Comparison of ENCODE assay signal across 11 cellular contexts in the genomic region with DNA sequence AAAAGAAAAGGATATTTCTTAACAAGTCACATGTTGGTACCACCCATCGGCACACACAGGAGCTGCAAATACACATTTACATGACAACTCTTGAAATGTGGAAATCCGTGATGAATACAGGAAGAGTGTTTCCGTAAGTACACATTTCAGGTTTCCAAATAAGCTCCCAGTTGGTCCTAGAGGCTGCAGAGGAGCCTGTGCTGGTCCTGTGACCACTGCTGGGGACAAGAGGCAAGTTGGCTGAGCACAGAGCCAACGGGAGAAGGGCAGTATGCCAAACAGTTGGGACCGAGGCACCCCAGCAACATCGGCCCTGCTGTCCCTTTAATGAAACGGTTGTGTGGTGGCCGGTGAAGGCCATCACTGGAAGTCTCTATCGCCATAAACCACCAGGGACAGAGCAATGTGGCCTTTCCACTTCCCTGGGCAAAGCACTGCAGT. TPM values are rescaled to one million over a fixed set of nuclear protein-coding genes. Genes with fewer than 3 reads are reported as not detected.
DNase-seq lines count a peak whose midpoint lies in the region; ATAC-seq and TF ChIP-seq lines count a peak whose summit lies in the region.
"Had no signal": no experiment of that assay in that cellular context is flagged by ENCODE, and none has a peak within 500 bp of the region (broad histone marks: within the 10 kb centered on the region; RNA-seq: fewer than 3 reads in every experiment).

No MANE protein-coding gene starts in this region.

- intact Hi-C loops in cardiac septum (cut with DNase I) (no loop called here), lower lobe of right lung (cut with DNase I) (no loop called here)

- no peaks in the 10 kb centered on the region for H4K20me1 ChIP-seq in MM.1S (ENCODE audit: insufficient read depth, low read length)

- H3K79me2 ChIP-seq in MM.1S (ENCODE audit: low read length): no peaks in the 10 kb centered on the region

- H3K4me3 Mint-ChIP-seq in activated naive CD8-positive, alpha-beta T cell treated with anti-CD3 and anti-CD28 coated beads, Interleukin-2, amount 50 U/mL, for 24 hours: no peak overlapping the region

- no peak overlapping the region for H2AFZ ChIP-seq in MM.1S (ENCODE audit: low read length)

- H3K4me1 Mint-ChIP-seq in activated naive CD8-positive, alpha-beta T cell treated with anti-CD3 and anti-CD28 coated beads, Interleukin-2, amount 50 U/mL, for 24 hours: peaks cover 31% of the 10 kb centered on the region

- H3K4me2 ChIP-seq in MM.1S (ENCODE audit: low read depth, low read length): no peak overlapping the region
- H3K4me2 ChIP-seq: KMS-11 had no signal

- WGBS in upper lobe of left lung, 2 donors: 43 to 63% methylated on average over 8 to 9 of the region's 9 CpGs

- peak in 2 of 4 donors; percentile 56 to 80 for TF ChIP-seq EP300 in upper lobe of left lung (IDR thresholded peaks at IDR 0.05)

- H3K4me1 ChIP-seq in cardiac muscle cell (ENCODE audit: low read depth) (peaks cover 3% of the 10 kb centered on the region), lower lobe of right lung (peaks cover 51% of the 10 kb centered on the region), upper lobe of left lung (peaks cover 47 to 55% (median 48%) of the 10 kb centered on the region in 4 donors), SJCRH30 (peaks cover 2% of the 10 kb centered on the region), MM.1S (ENCODE audit: low read length) (no peaks in the 10 kb centered on the region)
- H3K4me1 ChIP-seq: BE2C had no signal

- peak overlapping the region; percentile 28 for H3K27ac ChIP-seq in cardiac muscle cell
- H3K27ac ChIP-seq in lower lobe of right lung: peak overlapping the region; percentile 74
- peak overlapping the region; percentile 83 to 86 (median 84) for H3K27ac ChIP-seq in upper lobe of left lung
- H3K27ac ChIP-seq in SJCRH30: no peak overlapping the region
- H3K27ac ChIP-seq in MM.1S (ENCODE audit: low read length): no peak overlapping the region
- H3K27ac ChIP-seq: KMS-11 had no signal

- H3K36me3 Mint-ChIP-seq in activated naive CD8-positive, alpha-beta T cell treated with anti-CD3 and anti-CD28 coated beads, Interleukin-2, amount 50 U/mL, for 24 hours (ENCODE audit: low read depth): peaks cover 2% of the 10 kb centered on the region

- H3K27me3 ChIP-seq in cardiac muscle cell: no peaks in the 10 kb centered on the region
- no peaks in the 10 kb centered on the region for H3K27me3 ChIP-seq in lower lobe of right lung (ENCODE audit: low read depth)
- H3K27me3 ChIP-seq in upper lobe of left lung: no peaks in the 10 kb centered on the region
- no peaks in the 10 kb centered on the region for H3K27me3 ChIP-seq in SJCRH30
- H3K27me3 ChIP-seq in MM.1S (replicated peaks; ENCODE audit: insufficient read depth, low read length): no peaks in the 10 kb centered on the region
- H3K27me3 ChIP-seq: BE2C had no signal

- no peak for TF ChIP-seq CTCF in cardiac muscle cell (IDR thresholded peaks at IDR 0.05; ENCODE audit: low read depth, low read length)
- TF ChIP-seq CTCF in lower lobe of right lung (IDR thresholded peaks at IDR 0.05): no peak
- TF ChIP-seq CTCF in upper lobe of left lung (IDR thresholded peaks at IDR 0.05): no peak
- TF ChIP-seq CTCF in MM.1S (IDR thresholded peaks at IDR 0.05; ENCODE audit: low read length): no peak

- H3K27me3 Mint-ChIP-seq in activated naive CD8-positive, alpha-beta T cell treated with anti-CD3 and anti-CD28 coated beads, Interleukin-2, amount 50 U/mL, for 24 hours: no peaks in the 10 kb centered on the region

- no peak for ATAC-seq in activated naive CD8-positive, alpha-beta T cell treated with anti-CD3 and anti-CD28 coated beads, Interleukin-2, amount 50 U/mL, for 24 hours
- ATAC-seq in lower lobe of right lung: peak; percentile 57 to 65
- ATAC-seq in upper lobe of left lung (ENCODE audit: low FRiP score in 2 of 2): peak; percentile 49 to 50

- DNase-seq in cardiac muscle cell (ENCODE audit: low read depth in 1 of 2, low spot score in 1 of 2): no peak
- no peak for DNase-seq in cardiac septum (ENCODE audit: low spot score)
- no peak for DNase-seq in activated naive CD8-positive, alpha-beta T cell treated with anti-CD3 and anti-CD28 coated beads, Interleukin-2, amount 50 U/mL, for 24 hours
- no peak for DNase-seq in lower lobe of right lung
- DNase-seq in upper lobe of left lung: peak in 1 of 2 donors; percentile 73
- no peak for DNase-seq in NCI-H774 (lab: John Stamatoyannopoulos, UW)
- no peak for DNase-seq in SJCRH30
- DNase-seq in MM.1S: no peak
- DNase-seq: BE2C, NCI-H2171 treated with DMSO at 0.1 percent for 48 hours had no signal

- no peak for TF ChIP-seq POLR2A in upper lobe of left lung (IDR thresholded peaks at IDR 0.05)

- H3K27ac Mint-ChIP-seq in activated naive CD8-positive, alpha-beta T cell treated with anti-CD3 and anti-CD28 coated beads, Interleukin-2, amount 50 U/mL, for 24 hours: peak overlapping the region; percentile 45

- H3K9ac ChIP-seq in MM.1S (ENCODE audit: low read length): no peak overlapping the region
- H3K9ac ChIP-seq: KMS-11 had no signal

- H3K9me3 Mint-ChIP-seq in activated naive CD8-positive, alpha-beta T cell treated with anti-CD3 and anti-CD28 coated beads, Interleukin-2, amount 50 U/mL, for 24 hours: no peaks in the 10 kb centered on the region

- H3K4me3 ChIP-seq in cardiac muscle cell (no peak overlapping the region), lower lobe of right lung (no peak overlapping the region), upper lobe of left lung (no peak overlapping the region), SJCRH30 (no peak overlapping the region), MM.1S (ENCODE audit: low read length) (no peak overlapping the region)

- no peaks in the 10 kb centered on the region for H3F3A ChIP-seq in MM.1S (ENCODE audit: insufficient read depth, low read length)

- H3K9me2 ChIP-seq in MM.1S (replicated peaks; ENCODE audit: insufficient read depth, low read length): no peaks in the 10 kb centered on the region

- H3K36me3 ChIP-seq in cardiac muscle cell (no peaks in the 10 kb centered on the region), lower lobe of right lung (peaks cover 21% of the 10 kb centered on the region), upper lobe of left lung (peaks cover 4 to 26% (median 9%) of the 10 kb centered on the region in 4 donors), SJCRH30 (peaks cover 15% of the 10 kb centered on the region), MM.1S (replicated peaks; ENCODE audit: insufficient read depth, low read length) (no peaks in the 10 kb centered on the region)

- H3K9me3 ChIP-seq in cardiac muscle cell (ENCODE audit: low read depth) (no peaks in the 10 kb centered on the region), lower lobe of right lung (no peaks in the 10 kb centered on the region), upper lobe of left lung (no peaks in the 10 kb centered on the region), SJCRH30 (replicated peaks) (no peaks in the 10 kb centered on the region), MM.1S (replicated peaks; ENCODE audit: insufficient read depth, low read length) (no peaks in the 10 kb centered on the region)
- H3K9me3 ChIP-seq: BE2C had no signal

RNA-seq across cellular contexts. Expression of a gene that starts 38.5 kb away (rescaled TPM):
- total RNA-seq in cardiac muscle cell (26.3 and 30.1 TPM in 2 replicates), cardiac septum (32.5 TPM), lower lobe of right lung (39.9 TPM), upper lobe of left lung (10 to 100 TPM; 25.9 to 60.8 (median 41.9) TPM)
- polyA plus RNA-seq in cardiac muscle cell: 38.2 and 48.6 TPM in 2 replicates
- total RNA-seq in SJCRH30 (2014; rRNA removed; shearing (Covaris generic)): 47.2 and 47.5 TPM in 2 replicates

Comparison
In these comparisons a context has a peak if more than half of its experiments do, and no peak if none do; other contexts are left out.
1. H3K27ac ChIP-seq: peak in cardiac muscle cell (single experiment), lower lobe of right lung (single experiment) and upper lobe of left lung (4 of 4); none in SJCRH30 (single experiment) and MM.1S (single experiment).